9 cellular contexts compared by ENCODE assay signal in the genomic region with DNA sequence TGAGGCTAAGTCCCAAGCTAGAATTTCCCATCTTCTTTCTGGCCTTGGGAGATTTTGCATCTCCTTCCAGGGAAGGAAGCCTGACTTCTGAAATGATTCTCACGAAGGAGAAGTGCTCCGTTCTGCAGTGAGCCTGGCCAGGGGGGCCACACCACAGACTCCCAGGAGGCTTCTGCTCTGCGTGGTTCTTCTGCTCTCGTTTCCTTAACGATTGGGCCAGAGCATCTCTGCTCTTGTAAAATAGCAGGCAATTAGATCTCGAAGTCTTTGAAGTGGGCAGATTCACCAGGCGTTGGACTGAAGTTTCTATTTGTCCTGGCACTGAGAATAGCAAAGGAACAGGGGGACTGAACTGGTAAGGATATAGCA. TPM values are rescaled to one million over a fixed set of nuclear protein-coding genes. Genes with fewer than 3 reads are reported as not detected.
DNase-seq lines count a peak whose midpoint lies in the region; ATAC-seq, FAIRE-seq and TF ChIP-seq lines count a peak whose summit lies in the region.
"Had no signal": no experiment of that assay in that cellular context is flagged by ENCODE, and none has a peak within 500 bp of the region (broad histone marks: within the 10 kb centered on the region; RNA-seq: fewer than 3 reads in every experiment).

No MANE protein-coding gene starts in this region.

- H3K4me2 ChIP-seq in K562 (ENCODE audit: insufficient read depth, low read length) = no peak overlapping the region

- H3K36me3 ChIP-seq in K562 (ENCODE audit: control insufficient read depth, insufficient read depth, low read length) (no peaks in the 10 kb centered on the region), spleen (no peaks in the 10 kb centered on the region), adrenal gland (replicated peaks in 1 of 2) (no peaks in the 10 kb centered on the region)

- H3K27me3 ChIP-seq in K562 (ENCODE audit: control insufficient read depth in 2 of 2, insufficient read depth in 2 of 2, low read length in 2 of 2) (peaks cover 0 to 13% of the 10 kb centered on the region in 2 experiments; a peak in 1 of 5 replicates), spleen (replicated peaks in 1 of 7) (no peaks in the 10 kb centered on the region), adrenal gland (no peaks in the 10 kb centered on the region)

- peak overlapping the region in 1 of 2 experiments; percentile 9; a peak in 1 of 4 replicates for H3K9ac ChIP-seq in K562 (ENCODE audit: insufficient read depth in 1 of 2, low read depth in 2 of 2, low read length in 2 of 2)

- no peaks in the 10 kb centered on the region for H4K20me1 ChIP-seq in K562 (replicated peaks; ENCODE audit: control insufficient read depth, insufficient read depth, low read length)

- peak overlapping the region; percentile 36 for H3K4me3 Mint-ChIP-seq in activated naive CD4-positive, alpha-beta T cell treated with anti-CD3 and anti-CD28 coated beads for 36 hours

- ATAC-seq in HG03196 (IDR thresholded peaks at IDR 0.05; ENCODE audit: unreplicated experiment) (peak; percentile 47), K562 (no peak; the same call in 2 of the 3 replicates)

- TF ChIP-seq POLR2A in K562 (conservative IDR thresholded peaks at IDR 0.05) (no peak), spleen (IDR thresholded peaks at IDR 0.05) (no peak), adrenal gland (IDR thresholded peaks at IDR 0.05) (no peak)

- TF ChIP-seq CTCF in K562 (IDR thresholded peaks at IDR 0.05 in 2 of 3, conservative IDR thresholded peaks at IDR 0.05 in 1 of 3; ENCODE audit: insufficient read depth in 2 of 3, low read depth in 1 of 3, low read length in 3 of 3) (no peak), spleen (IDR thresholded peaks at IDR 0.05 in 8 of 11, conservative IDR thresholded peaks at IDR 0.05 in 3 of 11) (peak in 1 of 11 experiments; percentile 7), adrenal gland (IDR thresholded peaks at IDR 0.05) (no peak)

- H3K27me3 Mint-ChIP-seq in activated naive CD4-positive, alpha-beta T cell treated with anti-CD3 and anti-CD28 coated beads for 36 hours (ENCODE audit: low read depth) = no peaks in the 10 kb centered on the region

- peaks cover 11% of the 10 kb centered on the region for H3K36me3 Mint-ChIP-seq in activated naive CD4-positive, alpha-beta T cell treated with anti-CD3 and anti-CD28 coated beads for 36 hours (ENCODE audit: low read depth)

- WGBS in K562 (ENCODE audit: insufficient coverage, low coverage, missing lambda C conversion rate) = 11% methylated on average over 6 of the region's 7 CpGs
- 12 to 19% (median 16%) methylated on average over 7 of the region's 7 CpGs for WGBS in spleen, 5 donors
- WGBS in adrenal gland, 4 donors = 52 to 60% (median 55%) methylated on average over 7 of the region's 7 CpGs

- CTCF ChIA-PET in activated naive CD4-positive, alpha-beta T cell treated with anti-CD3 and anti-CD28 coated beads for 36 hours (lab: Charles Lee) = interaction anchor here (1.5 to 3.9 kb wide), 4 partner anchors 11 to 200 kb away, joined by 3 to 23 read pairs (median 14); no protein-coding TSS in a partner anchor
- CTCF ChIA-PET in K562 (lab: Yijun Ruan, JAX; ENCODE audit: low intra/inter-chr PET ratio) = interaction anchor here (1.6 kb wide), 1 partner anchor 208 kb away, joined by 8 read pairs; no protein-coding TSS in a partner anchor

- H3K27ac Mint-ChIP-seq in activated naive CD4-positive, alpha-beta T cell treated with anti-CD3 and anti-CD28 coated beads for 36 hours = peak overlapping the region; percentile 66

- no peak for DNase-seq in activated naive CD4-positive, alpha-beta T cell treated with anti-CD3 and anti-CD28 coated beads for 36 hours
- no peak for DNase-seq in activated naive CD4-positive, alpha-beta T cell (lab: John Stamatoyannopoulos, UW)
- DNase-seq in K562 (ENCODE audit: extremely low read depth in 1 of 4, low spot score in 3 of 4) = no peak
- DNase-seq in spleen = peak; percentile 86
- DNase-seq in NCI-H2029 treated with DMSO at 0.1 percent for 48 hours (lab: John Stamatoyannopoulos, UW) = no peak
- no peak for DNase-seq in adrenal gland
- DNase-seq in stimulated activated CD4-positive, alpha-beta T cell treated with anti-CD3 and anti-CD28 coated beads, Interleukin-15, amount 100 ng/mL, for 24 hours = no peak

- peaks cover 60% of the 10 kb centered on the region for H3K4me1 Mint-ChIP-seq in activated naive CD4-positive, alpha-beta T cell treated with anti-CD3 and anti-CD28 coated beads for 36 hours (ENCODE audit: low read depth)

- no peak overlapping the region for H3K27ac ChIP-seq in K562 (ENCODE audit: extremely low read depth, low read depth, low read length)
- peak overlapping the region; percentile 43 to 82 (median 78) for H3K27ac ChIP-seq in spleen
- no peak overlapping the region for H3K27ac ChIP-seq in adrenal gland

- H3K9me1 ChIP-seq in K562 (ENCODE audit: control insufficient read depth, insufficient read depth, low read length) = no peaks in the 10 kb centered on the region

- H3K9me3 Mint-ChIP-seq in activated naive CD4-positive, alpha-beta T cell treated with anti-CD3 and anti-CD28 coated beads for 36 hours = peaks cover 15% of the 10 kb centered on the region

- no peaks in the 10 kb centered on the region for H3K79me2 ChIP-seq in K562 (ENCODE audit: control insufficient read depth, insufficient read depth, low read length)

- no peak overlapping the region for H3K4me3 ChIP-seq in K562
- H3K4me3 ChIP-seq in spleen = peak overlapping the region; percentile 4 to 65 (median 32)
- H3K4me3 ChIP-seq in adrenal gland = peak overlapping the region in 1 of 4 donors; percentile 20

- H3K9me3 ChIP-seq in K562 (replicated peaks; ENCODE audit: control insufficient read depth, insufficient read depth, low read depth, low read length) = peaks cover 2% of the 10 kb centered on the region; the same call in 1 of the 2 replicates
- H3K9me3 ChIP-seq in spleen = peaks cover 2 to 19% (median 17%) of the 10 kb centered on the region in 8 donors
- H3K9me3 ChIP-seq in adrenal gland (replicated peaks in 1 of 3) = peaks cover 0 to 8% (median 0%) of the 10 kb centered on the region in 3 donors

- POLR2A ChIA-PET in K562 (lab: Yijun Ruan, JAX) = no interaction called here

- no peak for FAIRE-seq in K562 (lab: Jason Lieb, UNC)
- FAIRE-seq: islet of Langerhans had no signal

- intact Hi-C loops in activated naive CD4-positive, alpha-beta T cell treated with anti-CD3 and anti-CD28 coated beads for 36 hours (cut with micrococcal nuclease) = loop anchor here (1.0 kb wide), 1 partner anchor 22 kb away; no protein-coding TSS in a partner anchor
- intact Hi-C loops in K562 (cut with micrococcal nuclease) = no loop called here
- intact Hi-C loops in spleen (cut with DNase I; ENCODE audit: low total_unique reads) = no loop called here
- intact Hi-C loops in adrenal gland (cut with DNase I) = no loop called here

- TF ChIP-seq EP300 in K562 (IDR thresholded peaks at IDR 0.05; ENCODE audit: low read length) = no peak

- 0 out of 2 replicates have a peak overlapping the region, but pooled peaks have one; percentile 27 for H2AFZ ChIP-seq in K562 (ENCODE audit: low read depth, low read length)

- H3K4me1 ChIP-seq in K562 (replicated peaks in 1 of 2; ENCODE audit: control insufficient read depth in 2 of 2, insufficient read depth in 2 of 2, low read length in 2 of 2) (peaks cover 0 to 9% of the 10 kb centered on the region in 2 experiments; a peak in 3 of 5 replicates), spleen (peaks cover 20 to 41% (median 28%) of the 10 kb centered on the region in 6 donors), adrenal gland (replicated peaks in 1 of 2) (no peaks in the 10 kb centered on the region)

- in situ Hi-C loops in K562 (cut with MboI) = no loop called here

- no peak for TF ChIP-seq RAD21 in K562 (CRISPR knock-in tag; conservative IDR thresholded peaks at IDR 0.05 in 1 of 2, IDR thresholded peaks at IDR 0.05 in 1 of 2)

- BruUV-seq in K562 (replicated peaks; lab: Mats Ljungman, UMichigan) = no TSS peak

TF ChIP-seq in K562, 482 proteins besides CTCF, POLR2A, EP300 and RAD21 (continues in another document):
- TF ChIP-seq PPARD (CRISPR knock-in tag; IDR thresholded peaks at IDR 0.05) (no peak), SRSF7 (optimal IDR thresholded peaks at IDR 0.05; ENCODE audit: low read depth, low read length) (no peak), SRSF9 (IDR thresholded peaks at IDR 0.05; ENCODE audit: borderline replicate concordance, low read depth, low read length) (no peak), HDGF (IDR thresholded peaks at IDR 0.05) (no peak), HIVEP1 (CRISPR knock-in tag; IDR thresholded peaks at IDR 0.05) (no peak), NR2C2 (CRISPR knock-in tag; IDR thresholded peaks at IDR 0.05) (no peak), NR2C2 (tag; IDR thresholded peaks at IDR 0.05) (no peak)

RNA-seq across cellular contexts. Expression of gene BATF, which starts 6.7 kb away (rescaled TPM):
- 100 to 1,000 TPM; 178 to 179 TPM for total RNA-seq in activated naive CD4-positive, alpha-beta T cell treated with anti-CD3 and anti-CD28 coated beads for 36 hours
- total RNA-seq in K562 (2011; cell fraction: chromatin; rRNA removed; ENCODE audit: low replicate concordance) = not detected in 2 replicates
- 0.50 TPM in 1 of 2 replicates, not detected in the other for total RNA-seq in K562 (2011; cell fraction: nucleolus; rRNA removed)
- total RNA-seq in K562 (2011; cell fraction: nucleoplasm; rRNA removed) = not detected in 2 replicates
- 1.0 and 3.4 TPM in 2 replicates for total RNA-seq in K562 (2014; rRNA removed)
- 0.26 TPM in 1 of 2 replicates, not detected in the other for total RNA-seq in K562 (2014; rRNA removed; fragmentation: Illumina TruSeq; extraction: Trizol)
- 2.1 and 2.9 TPM in 2 replicates for total RNA-seq in K562 (2015; rRNA removed; fragmentation: Illumina TruSeq; extraction: Trizol)
- total RNA-seq in K562 (2021) = 0.31 and 0.49 TPM in 2 replicates
- 0.32 TPM in 1 of 2 replicates, not detected in the other for polyA plus RNA-seq in K562 (2011; rRNA removed)
- 0.31 and 0.58 TPM in 2 replicates for polyA plus RNA-seq in K562 (2011; cell fraction: cytosol; rRNA removed)
- polyA plus RNA-seq in K562 (2011; cell fraction: nucleus; rRNA removed) = not detected in 2 replicates
- 1.8 and 2.3 TPM in 2 replicates for polyA plus RNA-seq in K562 (2012)
- 0.55 and 1.1 TPM in 2 replicates for polyA plus RNA-seq in K562 (2014; fragmentation: Illumina TruSeq; extraction: Trizol)
- under 1 TPM; 0.13 to 0.28 TPM for polyA plus RNA-seq in K562 (2014; fragmentation: Nextera tagmentation; extraction: Ambion mirVana)
- 1.0 and 1.3 TPM in 2 replicates for polyA plus RNA-seq in K562 (2014; rRNA removed)
- polyA minus RNA-seq in K562 (2011; rRNA and poly(A)+ RNA removed) = not detected in 2 replicates
- not detected in 2 replicates for polyA minus RNA-seq in K562 (2011; cell fraction: cytosol; rRNA and poly(A)+ RNA removed)
- not detected in 2 replicates for polyA minus RNA-seq in K562 (2011; cell fraction: nucleus; rRNA and poly(A)+ RNA removed)
- total RNA-seq in spleen = 10 to 100 TPM; 14.4 to 67.9 (median 28.0) TPM
- 10 to 100 TPM; 39.5 to 49.2 (median 44.2) TPM for polyA plus RNA-seq in spleen
- total RNA-seq in adrenal gland = 1 to 10 TPM in 6 of 8 donors, under 1 TPM in 2; 0.95 to 4.7 (median 2.8) TPM
- polyA plus RNA-seq in adrenal gland = 10 to 100 TPM in 1 of 3 donors, 1 to 10 TPM in 1, under 1 TPM in 1; 0.64 to 11.4 (median 7.2) TPM

Comparison
In these comparisons a context has a peak if more than half of its experiments do, and no peak if none do; other contexts are left out.
1. H3K27ac ChIP-seq: peak in spleen (8 of 8); none in K562 (single experiment) and adrenal gland (0 of 5).